In genomic region chr13:27619093-27619705, GRCh38 we compare ENCODE assay signal across 8 cellular contexts. TPM values are rescaled to one million over a fixed set of nuclear protein-coding genes. Genes with fewer than 3 reads are reported as not detected.
A peak's percentile ranks its signal among the peaks of the same experiment; 100 is the strongest.
DNase-seq lines count a peak whose midpoint lies in the region; ATAC-seq and TF ChIP-seq lines count a peak whose summit lies in the region.

No MANE protein-coding gene starts in this region.

- peak overlapping the region in 2 of 3 donors; percentile 88 to 95 for H3K27ac Mint-ChIP-seq in IgD-negative memory B cell

- H3K4me1 Mint-ChIP-seq in IgD-negative memory B cell: peaks cover 25 to 51% (median 47%) of the 10 kb centered on the region in 3 donors

- H3K4me1 ChIP-seq in mucosa of rectum (ENCODE audit: control insufficient read depth in 2 of 2, insufficient read depth in 2 of 2, low read length in 2 of 2): peaks cover 26 to 27% of the 10 kb centered on the region in 2 donors

- H3K4me3 Mint-ChIP-seq in IgD-negative memory B cell: peak overlapping the region; percentile 91 to 97 (median 94)

- DNase-seq in ACHN (peak; percentile 36), cardiac fibroblast (ENCODE audit: low read depth in 2 of 2) (peak; percentile 54 to 67), COLO668 (lab: John Stamatoyannopoulos, UW; ENCODE audit: unreplicated experiment) (no peak), HK-2 (ENCODE audit: unreplicated experiment) (no peak)

- H3K4me3 ChIP-seq in cardiac fibroblast (replicated peaks in 1 of 2; ENCODE audit: low read depth in 2 of 2, low read length in 2 of 2): peak overlapping the region; percentile 68 to 88
- H3K4me3 ChIP-seq in mucosa of rectum (ENCODE audit: low read length in 2 of 2): peak overlapping the region; percentile 75 to 96

- H3K36me3 ChIP-seq in mucosa of rectum (ENCODE audit: control insufficient read depth in 2 of 2, insufficient read depth in 2 of 2, low read length in 2 of 2): peaks cover 3 to 9% of the 10 kb centered on the region in 2 donors

- ATAC-seq in GM18873 (IDR thresholded peaks at IDR 0.05; ENCODE audit: low FRiP score, unreplicated experiment): no peak
- ATAC-seq in HG02981 (IDR thresholded peaks at IDR 0.05; ENCODE audit: unreplicated experiment): no peak

- no peak for TF ChIP-seq CTCF in cardiac fibroblast (IDR thresholded peaks at IDR 0.05; ENCODE audit: low read depth, low read length)

- no peaks in the 10 kb centered on the region for H3K9me3 Mint-ChIP-seq in IgD-negative memory B cell

- peak overlapping the region; percentile 97 to 99 for H3K27ac ChIP-seq in mucosa of rectum (ENCODE audit: low read depth in 2 of 2, low read length in 2 of 2)

- peaks cover 2% of the 10 kb centered on the region for H3K36me3 Mint-ChIP-seq in IgD-negative memory B cell

- H3K9ac ChIP-seq in mucosa of rectum (ENCODE audit: low read depth in 1 of 2, low read length in 2 of 2): peak overlapping the region; percentile 88 to 95

- H3K27me3 Mint-ChIP-seq in IgD-negative memory B cell: no peaks in the 10 kb centered on the region

- H3K27me3 ChIP-seq in mucosa of rectum (ENCODE audit: control insufficient read depth in 2 of 2, insufficient read depth in 2 of 2, low read length in 2 of 2): no peaks in the 10 kb centered on the region

- no peaks in the 10 kb centered on the region for H3K9me3 ChIP-seq in mucosa of rectum (ENCODE audit: control insufficient read depth in 2 of 2, low read length in 2 of 2)

- in situ Hi-C loops in ACHN (cut with HindIII; ENCODE audit: low pct_ligation_motif_present, low pct_unique_long_range_greater_than_20kb, low sequenced_read_pairs): no loop called here

RNA-seq across cellular contexts. Expression of gene LNX2, which starts 1.1 kb away (rescaled TPM):
- polyA plus RNA-seq in IgD-negative memory B cell: 3.9 TPM

RNA-seq across cellular contexts. Expression of gene POLR1D, which starts 2.5 kb away (rescaled TPM):
- 91.3 TPM for polyA plus RNA-seq in IgD-negative memory B cell

Comparison
In these comparisons a context has a peak if more than half of its experiments do, and no peak if none do; other contexts are left out.
1. DNase-seq: peak in ACHN (single experiment) and cardiac fibroblast (2 of 2); none in COLO668 (single experiment) and HK-2 (single experiment).